8 cellular contexts compared by ENCODE assay signal in the genomic region with DNA sequence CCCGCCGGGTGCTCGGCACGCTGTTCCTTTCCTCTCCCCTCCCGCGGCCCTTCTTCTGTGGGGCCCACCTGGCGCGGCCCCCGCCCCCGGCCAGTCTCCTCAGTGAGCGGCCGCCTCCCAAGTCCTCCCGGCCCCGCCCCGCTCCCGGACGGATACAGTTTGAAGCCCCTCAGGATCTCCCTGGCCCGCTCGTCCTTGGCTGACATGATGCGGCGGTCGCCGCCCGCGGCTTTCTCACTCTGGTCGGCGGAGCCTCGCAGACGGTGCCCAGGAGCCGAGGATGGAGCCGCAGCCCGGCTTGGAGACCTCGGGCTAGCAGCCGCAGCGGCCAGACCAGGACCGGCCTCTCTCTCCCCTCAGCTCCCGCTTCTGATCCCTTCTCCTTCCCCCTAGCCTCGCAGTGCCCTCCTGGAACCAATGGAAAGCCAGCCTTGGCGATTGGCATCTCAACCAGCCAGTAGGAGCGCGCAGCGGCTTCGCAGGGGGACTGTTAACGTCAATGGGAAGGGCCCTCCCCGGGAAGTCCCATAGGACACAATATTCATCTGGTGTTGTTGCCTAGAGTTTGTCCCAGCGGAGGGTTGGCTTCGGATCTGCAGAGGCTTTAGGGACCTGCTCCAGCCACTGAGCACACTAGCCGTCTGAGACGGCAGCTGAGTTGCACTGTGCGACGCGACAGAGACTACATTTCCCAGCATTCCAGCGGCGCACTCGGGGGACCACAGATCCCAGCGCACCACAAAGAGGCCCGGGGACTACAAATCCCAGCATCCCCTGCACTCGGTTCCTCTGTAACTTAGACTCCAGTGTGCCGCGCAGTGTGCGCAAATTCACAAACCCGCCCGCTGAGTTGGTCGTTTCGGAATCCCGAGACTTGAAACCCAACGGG. TPM values are rescaled to one million over a fixed set of nuclear protein-coding genes. Genes with fewer than 3 reads are reported as not detected.
A peak's percentile ranks its signal among the peaks of the same experiment; 100 is the strongest.
DNase-seq lines count a peak whose midpoint lies in the region; ATAC-seq, FAIRE-seq and TF ChIP-seq lines count a peak whose summit lies in the region.

A gene (minus strand): TSS at position 374 of the 889 bp plus-strand sequence. CDS start 168 bp downstream, at position 206.

- peak within 1 kb of the TSS; percentile 94 for H3K27ac Mint-ChIP-seq in T-helper 2 cell treated with Interferon-gamma antibody and Interleukin-4, amounts not matched to agents 5 μg/mL and 100 μg/mL, for 36 hours

- TF ChIP-seq CTCF in ascending aorta (IDR thresholded peaks at IDR 0.05), result no peak
- TF ChIP-seq CTCF in right atrium auricular region (IDR thresholded peaks at IDR 0.05), result no peak
- TF ChIP-seq CTCF in psoas muscle (IDR thresholded peaks at IDR 0.05), result no peak

- H3K4me3 ChIP-seq in ascending aorta, result peak within 1 kb of the TSS; percentile 68 to 94
- H3K4me3 ChIP-seq in right atrium auricular region, result peak within 1 kb of the TSS; percentile 57 to 98
- peak within 1 kb of the TSS; percentile 92 for H3K4me3 ChIP-seq in psoas muscle

- no peaks in the 10 kb centered on the region for H3K27me3 Mint-ChIP-seq in T-helper 2 cell treated with Interferon-gamma antibody and Interleukin-4, amounts not matched to agents 5 μg/mL and 100 μg/mL, for 36 hours (ENCODE audit: low read depth)

- intact Hi-C loops in ascending aorta (cut with DNase I) (loop anchor here (1.0 to 5.0 kb wide), 6 partner anchors 100 to 771 kb away; a partner anchor contains a TSS), psoas muscle (cut with DNase I) (loop anchor here in 1 of 2 donors (5.0 kb wide), 2 partner anchors 69 to 104 kb away; no protein-coding TSS in a partner anchor)

- peak; percentile 90 to 97 for DNase-seq in NCI-H1930 (lab: John Stamatoyannopoulos, UW)
- peak; percentile 96 for DNase-seq in T-helper 2 cell treated with Interferon-gamma antibody and Interleukin-4, amounts not matched to agents 5 μg/mL and 100 μg/mL, for 36 hours (ENCODE audit: low spot score)
- peak; percentile 96 to 99 for DNase-seq in ascending aorta (ENCODE audit: low spot score in 2 of 2)
- DNase-seq in right atrium auricular region (ENCODE audit: low spot score), result peak; percentile 98
- peak; percentile 98 to 99 for DNase-seq in psoas muscle
- DNase-seq in urothelium cell line (ENCODE audit: low spot score), result peak; percentile 99

- peak; percentile 80 for FAIRE-seq in urothelium cell line (lab: Jason Lieb, UNC)

- no peaks in the 10 kb centered on the region for H3K9me3 Mint-ChIP-seq in T-helper 2 cell treated with Interferon-gamma antibody and Interleukin-4, amounts not matched to agents 5 μg/mL and 100 μg/mL, for 36 hours

- H3K4me3 Mint-ChIP-seq in T-helper 2 cell treated with Interferon-gamma antibody and Interleukin-4, amounts not matched to agents 5 μg/mL and 100 μg/mL, for 36 hours, result peak within 1 kb of the TSS; percentile 95

- H3K9me3 ChIP-seq in ascending aorta (no peaks in the 10 kb centered on the region), right atrium auricular region (no peaks in the 10 kb centered on the region), psoas muscle (no peaks in the 10 kb centered on the region)

- WGBS in psoas muscle, 3 donors, result 0 to 1% (median 1%) methylated on average over 57 to 67 of the region's 67 CpGs

- H3K4me1 ChIP-seq in ascending aorta (peaks cover 4 to 29% of the 10 kb centered on the region in 2 donors), right atrium auricular region (peaks cover 0 to 45% of the 10 kb centered on the region in 2 donors), psoas muscle (peaks cover 26% of the 10 kb centered on the region)

- ATAC-seq in GM18502 (IDR thresholded peaks at IDR 0.05; ENCODE audit: poor library complexity, unreplicated experiment) (peak; percentile 94), HG02970 (IDR thresholded peaks at IDR 0.05; ENCODE audit: low FRiP score, unreplicated experiment) (peak; percentile 84), psoas muscle (peak; percentile 96 to 98 (median 97))

- H3K36me3 Mint-ChIP-seq in T-helper 2 cell treated with Interferon-gamma antibody and Interleukin-4, amounts not matched to agents 5 μg/mL and 100 μg/mL, for 36 hours (ENCODE audit: low read depth), result peaks cover 15% of the 10 kb centered on the region

- H3K27me3 ChIP-seq in ascending aorta (no peaks in the 10 kb centered on the region), right atrium auricular region (no peaks in the 10 kb centered on the region), psoas muscle (ENCODE audit: insufficient read depth in 3 of 3, low read length in 2 of 3) (no peaks in the 10 kb centered on the region)

- no peaks in the 10 kb centered on the region for H3K36me3 ChIP-seq in ascending aorta
- no peaks in the 10 kb centered on the region for H3K36me3 ChIP-seq in right atrium auricular region
- H3K36me3 ChIP-seq in psoas muscle (ENCODE audit: insufficient read depth in 1 of 2, low read depth in 1 of 2), result no peaks in the 10 kb centered on the region

- peak within 1 kb of the TSS; percentile 83 to 85 for H3K27ac ChIP-seq in ascending aorta
- peak within 1 kb of the TSS; percentile 87 for H3K27ac ChIP-seq in right atrium auricular region
- peak within 1 kb of the TSS; percentile 84 for H3K27ac ChIP-seq in psoas muscle

- peaks cover 42% of the 10 kb centered on the region for H3K4me1 Mint-ChIP-seq in T-helper 2 cell treated with Interferon-gamma antibody and Interleukin-4, amounts not matched to agents 5 μg/mL and 100 μg/mL, for 36 hours (ENCODE audit: low read depth)

RNA-seq across cellular contexts. Expression of the gene that starts here (rescaled TPM):
- total RNA-seq in ascending aorta, result 34.1 TPM
- total RNA-seq in right atrium auricular region, result 10 to 100 TPM; 17.5 to 20.3 TPM
- total RNA-seq in psoas muscle, result 10 to 100 TPM in 2 of 4 donors, 1 to 10 TPM in 2; 8.7 to 13.8 (median 10.7) TPM
- polyA plus RNA-seq in psoas muscle, result 10 to 100 TPM; 14.2 to 22.5 (median 21.1) TPM

Comparison
In these comparisons a context has a peak if more than half of its experiments do, and no peak if none do; other contexts are left out.
1. Peak in every context shown above with its lines: DNase-seq, ATAC-seq, H3K4me3 ChIP-seq and H3K27ac ChIP-seq.